Comparison of ENCODE assay signal across 8 cellular contexts in the genomic region with DNA sequence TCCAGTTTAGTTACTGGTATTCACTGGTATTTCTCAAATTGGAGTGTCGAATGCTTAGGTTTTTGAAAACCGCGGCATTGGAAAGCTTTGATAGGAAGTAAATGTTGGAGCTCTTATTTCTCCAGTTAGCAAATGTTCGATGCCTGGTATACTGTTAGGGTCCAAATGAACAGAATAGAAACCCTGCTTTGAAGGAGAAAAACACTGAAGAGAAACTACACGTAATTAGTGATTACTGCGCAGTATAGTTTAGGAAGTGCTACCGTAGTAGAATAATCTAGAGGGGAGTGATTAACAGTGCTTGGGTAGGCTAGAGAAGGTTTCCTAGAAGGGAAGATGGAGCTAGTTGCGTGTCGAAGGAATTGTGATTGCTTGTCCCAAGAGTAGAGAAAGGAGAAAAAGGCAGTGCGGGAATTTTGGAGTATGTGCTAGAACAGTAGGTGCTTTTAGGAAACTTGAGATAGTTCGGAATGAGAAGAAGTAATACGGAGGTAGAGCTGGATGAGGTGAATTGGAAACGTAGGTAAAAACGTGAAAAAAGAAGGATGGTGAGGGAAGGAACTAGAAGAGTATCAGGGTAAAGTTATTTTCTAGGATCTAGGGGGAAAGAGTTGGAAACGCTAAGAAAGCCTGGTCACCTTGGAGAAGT.
DNase-seq lines count a peak whose midpoint lies in the region; ATAC-seq, FAIRE-seq and TF ChIP-seq lines count a peak whose summit lies in the region.

No MANE protein-coding gene starts in this region.

- no peak for ATAC-seq in GM19324 (IDR thresholded peaks at IDR 0.05; ENCODE audit: low FRiP score, unreplicated experiment)
- no peak for ATAC-seq in HG02798 (IDR thresholded peaks at IDR 0.05; ENCODE audit: poor library complexity, unreplicated experiment)

- peak overlapping the region in 10 of 11 experiments; percentile 90 to 99 (median 94); a peak in 19 of 22 replicates for H3K27ac ChIP-seq in BLaER1 treated with 17β-estradiol and CSF1 and Interleukin-3, amounts not matched to agents 10 nM and 100 nM
- H3K27ac ChIP-seq in MM.1S (ENCODE audit: low read length) (peak overlapping the region; percentile 96), coronary artery (peak overlapping the region; percentile 98 to 99)

- H3K79me2 ChIP-seq in MM.1S (ENCODE audit: low read length), result peaks cover 81% of the 10 kb centered on the region

- peaks cover 27% of the 10 kb centered on the region for H3F3A ChIP-seq in MM.1S (ENCODE audit: insufficient read depth, low read length)

- H3K27ac Mint-ChIP-seq in nephron, result peak overlapping the region; percentile 97 to 100 (median 100)

- no peaks in the 10 kb centered on the region for H3K9me2 ChIP-seq in MM.1S (replicated peaks; ENCODE audit: insufficient read depth, low read length)

- H3K9ac ChIP-seq in BLaER1 treated with 17β-estradiol and CSF1 and Interleukin-3, amounts not matched to agents 10 nM and 100 nM, result peak overlapping the region; percentile 87 to 99 (median 94)
- peak overlapping the region; percentile 97 for H3K9ac ChIP-seq in MM.1S (ENCODE audit: low read length)

- H3K36me3 Mint-ChIP-seq in nephron (ENCODE audit: low read depth), result peaks cover 8% of the 10 kb centered on the region

- no peak for TF ChIP-seq CTCF in MM.1S (IDR thresholded peaks at IDR 0.05; ENCODE audit: low read length)
- no peak for TF ChIP-seq CTCF in coronary artery (IDR thresholded peaks at IDR 0.05)
- TF ChIP-seq CTCF in nephron (IDR thresholded peaks at IDR 0.05; ENCODE audit: unreplicated experiment in 3 of 3), result no peak

- H3K9me3 Mint-ChIP-seq in nephron, result no peaks in the 10 kb centered on the region

- no peaks in the 10 kb centered on the region for H3K9me3 ChIP-seq in BLaER1 treated with 17β-estradiol and CSF1 and Interleukin-3, amounts not matched to agents 10 nM and 100 nM (replicated peaks in 1 of 11)
- H3K9me3 ChIP-seq in MM.1S (replicated peaks; ENCODE audit: insufficient read depth, low read length), result no peaks in the 10 kb centered on the region

- H3K27me3 ChIP-seq in BLaER1 treated with 17β-estradiol and CSF1 and Interleukin-3, amounts not matched to agents 10 nM and 100 nM, result no peaks in the 10 kb centered on the region
- H3K27me3 ChIP-seq in MM.1S (replicated peaks; ENCODE audit: insufficient read depth, low read length), result no peaks in the 10 kb centered on the region

- H3K4me3 ChIP-seq in BLaER1 treated with 17β-estradiol and CSF1 and Interleukin-3, amounts not matched to agents 10 nM and 100 nM, result peak overlapping the region; percentile 75 to 99 (median 92)
- H3K4me3 ChIP-seq in MM.1S (ENCODE audit: low read length), result peak overlapping the region; percentile 90
- peak overlapping the region; percentile 89 for H3K4me3 ChIP-seq in coronary artery

- peaks cover 24 to 36% (median 28%) of the 10 kb centered on the region in 10 experiments for H3K4me1 ChIP-seq in BLaER1 treated with 17β-estradiol and CSF1 and Interleukin-3, amounts not matched to agents 10 nM and 100 nM
- H3K4me1 ChIP-seq in MM.1S (ENCODE audit: low read length), result peaks cover 22% of the 10 kb centered on the region

- peak overlapping the region; percentile 77 to 95 (median 91) for H3K4me2 ChIP-seq in BLaER1 treated with 17β-estradiol and CSF1 and Interleukin-3, amounts not matched to agents 10 nM and 100 nM
- peak overlapping the region; percentile 93 for H3K4me2 ChIP-seq in MM.1S (ENCODE audit: low read depth, low read length)

- H3K4me3 Mint-ChIP-seq in nephron, result peak overlapping the region; percentile 99 to 100 (median 100)

- peaks cover 42% of the 10 kb centered on the region for H3K4me1 Mint-ChIP-seq in nephron

- peak overlapping the region; percentile 85 for H2AFZ ChIP-seq in MM.1S (ENCODE audit: low read length)

- peaks cover 6 to 26% (median 12%) of the 10 kb centered on the region in 11 experiments; a peak in 16 of 22 replicates for H3K36me3 ChIP-seq in BLaER1 treated with 17β-estradiol and CSF1 and Interleukin-3, amounts not matched to agents 10 nM and 100 nM
- no peaks in the 10 kb centered on the region for H3K36me3 ChIP-seq in MM.1S (replicated peaks; ENCODE audit: insufficient read depth, low read length)

- no peak for FAIRE-seq in HTR-8/SVneo (lab: Jason Lieb, UNC)

- H3K27me3 Mint-ChIP-seq in nephron (ENCODE audit: low read depth), result no peaks in the 10 kb centered on the region

- H4K20me1 ChIP-seq in BLaER1 treated with 17β-estradiol and CSF1 and Interleukin-3, amounts not matched to agents 10 nM and 100 nM, result peaks cover 0 to 35% (median 3%) of the 10 kb centered on the region in 11 experiments; a peak in 5 of 22 replicates
- no peaks in the 10 kb centered on the region for H4K20me1 ChIP-seq in MM.1S (ENCODE audit: insufficient read depth, low read length)

- DNase-seq in MM.1S (peak; percentile 10), coronary artery (ENCODE audit: low spot score) (no peak), HTR-8/SVneo (ENCODE audit: insufficient read length, low spot score) (no peak), OCI-M2 (lab: John Stamatoyannopoulos, UW; ENCODE audit: unreplicated experiment) (no peak)
